ENCODE assay signal across 8 cellular contexts in the genomic region with DNA sequence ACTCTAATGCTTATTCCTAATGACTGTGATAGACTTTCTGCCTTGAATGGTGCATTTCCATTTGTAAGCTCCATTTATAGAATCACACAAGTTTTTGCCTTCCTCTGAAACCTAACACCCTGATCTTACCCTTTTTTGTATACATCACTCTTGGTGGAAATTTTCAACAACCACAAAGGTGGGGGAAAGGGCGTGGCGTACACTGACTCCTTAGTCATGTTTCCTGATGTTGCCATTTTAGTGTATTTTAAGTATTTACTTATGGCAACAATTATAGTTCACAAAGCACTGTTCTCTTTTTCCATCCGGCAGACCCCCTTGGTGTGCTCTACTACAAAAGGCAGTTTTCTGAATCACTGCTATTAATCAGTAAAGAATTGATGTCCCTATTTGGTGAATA.
DNase-seq lines count a peak whose midpoint lies in the region; ATAC-seq and TF ChIP-seq lines count a peak whose summit lies in the region.

No MANE protein-coding gene starts in this region.

- CTCF ChIA-PET in activated B cell treated with CpG ODN at 0.5 μM for 24 hours (lab: Charles Lee) = no interaction called here

- H3K27me3 Mint-ChIP-seq in activated B cell treated with CpG ODN at 0.5 μM for 24 hours = no peaks in the 10 kb centered on the region

- ATAC-seq in HG03378 (IDR thresholded peaks at IDR 0.05; ENCODE audit: unreplicated experiment) = peak; percentile 51
- ATAC-seq in activated B cell treated with CpG ODN at 0.5 μM for 24 hours (ENCODE audit: low read depth) = peak; percentile 7
- ATAC-seq in GM19467 (IDR thresholded peaks at IDR 0.05; ENCODE audit: unreplicated experiment) = no peak
- no peak for ATAC-seq in GM19035 (IDR thresholded peaks at IDR 0.05; ENCODE audit: unreplicated experiment)
- ATAC-seq in HG02973 (IDR thresholded peaks at IDR 0.05; ENCODE audit: unreplicated experiment) = no peak

- H3K4me1 Mint-ChIP-seq in activated B cell treated with CpG ODN at 0.5 μM for 24 hours = peaks cover 26% of the 10 kb centered on the region

- TF ChIP-seq CTCF in activated B cell treated with CpG ODN at 0.5 μM for 24 hours (IDR thresholded peaks at IDR 0.05) = no peak

- DNase-seq in activated B cell treated with CpG ODN at 0.5 μM for 24 hours (no peak), dermis blood vessel endothelial cell (peak; percentile 84), NCI-H187 (lab: John Stamatoyannopoulos, UW) (no peak)
- peak; percentile 50 to 77 for DNase-seq in stimulated activated CD8-positive, alpha-beta memory T cell treated with anti-CD3 and anti-CD28 coated beads, Interleukin-15, amount 100 ng/mL, for 4 hours (ENCODE audit: low read depth in 2 of 2)

- H3K9me3 Mint-ChIP-seq in activated B cell treated with CpG ODN at 0.5 μM for 24 hours = no peaks in the 10 kb centered on the region

- H3K4me3 Mint-ChIP-seq in activated B cell treated with CpG ODN at 0.5 μM for 24 hours = no peak overlapping the region

- no peak overlapping the region for H3K27ac Mint-ChIP-seq in activated B cell treated with CpG ODN at 0.5 μM for 24 hours

- intact Hi-C loops in activated B cell treated with CpG ODN at 0.5 μM for 24 hours (cut with micrococcal nuclease) = no loop called here

- no peaks in the 10 kb centered on the region for H3K36me3 Mint-ChIP-seq in activated B cell treated with CpG ODN at 0.5 μM for 24 hours (ENCODE audit: low read depth)

- POLR2A ChIA-PET in activated B cell treated with CpG ODN at 0.5 μM for 24 hours (lab: Charles Lee) = interaction anchor here (0.6 to 1.3 kb wide), 2 partner anchors 10 to 33 kb away, joined by 3 to 4 read pairs; no protein-coding TSS in a partner anchor

Comparison
In these comparisons a context has a peak if more than half of its experiments do, and no peak if none do; other contexts are left out.
1. ATAC-seq: peak in HG03378 (single experiment) and activated B cell treated with CpG ODN at 0.5 μM for 24 hours (single experiment); none in GM19467 (single experiment), GM19035 (single experiment) and HG02973 (single experiment).
2. DNase-seq: peak in dermis blood vessel endothelial cell (single experiment) and stimulated activated CD8-positive, alpha-beta memory T cell treated with anti-CD3 and anti-CD28 coated beads, Interleukin-15, amount 100 ng/mL, for 4 hours (2 of 2); none in activated B cell treated with CpG ODN at 0.5 μM for 24 hours (single experiment) and NCI-H187 (0 of 2).